14 cellular contexts compared by ENCODE assay signal in the genomic region with DNA sequence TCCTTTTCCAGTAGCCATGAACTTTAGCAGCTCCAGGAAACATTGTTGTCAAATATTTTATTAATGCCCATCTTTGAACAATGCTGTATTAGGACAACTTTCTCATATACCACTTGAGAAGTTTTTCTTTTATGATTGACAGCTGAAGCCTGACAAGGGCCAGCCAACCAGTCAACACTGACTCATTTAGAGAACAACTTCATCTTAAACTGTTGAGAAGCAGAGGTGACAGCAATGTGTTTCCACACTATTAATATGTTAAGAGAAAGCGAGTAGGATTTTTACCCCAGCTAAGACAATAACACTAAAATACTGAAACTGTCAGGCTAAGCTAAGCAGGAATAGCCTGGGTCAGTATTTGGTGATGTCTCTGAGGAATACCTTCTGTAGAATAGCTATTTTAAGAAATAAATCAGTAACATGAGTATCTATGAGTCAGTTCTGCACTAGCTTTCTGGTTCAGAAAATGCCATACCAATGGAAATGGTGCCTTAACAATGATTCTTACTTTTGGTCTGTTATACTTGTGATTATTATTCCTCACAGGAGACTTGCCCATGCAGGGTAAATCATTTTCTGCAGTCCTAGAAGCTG.
DNase-seq lines count a peak whose midpoint lies in the region; ATAC-seq and TF ChIP-seq lines count a peak whose summit lies in the region.
"Had no signal": no experiment of that assay in that cellular context is flagged by ENCODE, and none has a peak within 500 bp of the region (broad histone marks: within the 10 kb centered on the region; RNA-seq: fewer than 3 reads in every experiment).

No MANE protein-coding gene starts in this region.

- intact Hi-C loops in stomach (cut with DNase I; ENCODE audit: low total_unique reads): no loop called here

- DNase-seq in astrocyte of the spinal cord (ENCODE audit: low read depth, low spot score) (peak; percentile 17), NCI-H1417 treated with DMSO at 0.1 percent for 48 hours (lab: John Stamatoyannopoulos, UW) (no peak), dermis blood vessel endothelial cell (no peak), stomach (no peak)
- DNase-seq: activated CD8-positive, alpha-beta T cell treated with anti-CD3 and anti-CD28 coated beads for 36 hours; activated naive CD8-positive, alpha-beta T cell treated with anti-CD3 and anti-CD28 coated beads, Interleukin-2, amount 50 U/mL, for 24 hours; C1 segment of cervical spinal cord; mucosa of descending colon; NCI-H1092 treated with DMSO at 0.1 percent for 48 hours; right lobe of liver had no signal

- ATAC-seq in GM18867 (IDR thresholded peaks at IDR 0.05; ENCODE audit: unreplicated experiment) (peak; percentile 85), GM21723 (IDR thresholded peaks at IDR 0.05; ENCODE audit: unreplicated experiment) (peak; percentile 79), HG03135 (IDR thresholded peaks at IDR 0.05; ENCODE audit: unreplicated experiment) (peak; percentile 81), GM18873 (IDR thresholded peaks at IDR 0.05; ENCODE audit: low FRiP score, unreplicated experiment) (no peak)
- ATAC-seq: activated CD8-positive, alpha-beta T cell treated with anti-CD3 and anti-CD28 coated beads for 36 hours; activated naive CD8-positive, alpha-beta T cell treated with anti-CD3 and anti-CD28 coated beads, Interleukin-2, amount 50 U/mL, for 24 hours; mucosa of descending colon; right lobe of liver had no signal

- H3K36me3 ChIP-seq in stomach: no peaks in the 10 kb centered on the region
- H3K36me3 ChIP-seq: right lobe of liver had no signal

- no peak for TF ChIP-seq POLR2A in stomach (IDR thresholded peaks at IDR 0.05)

- no peak overlapping the region for H3K27ac ChIP-seq in stomach
- H3K27ac ChIP-seq: right lobe of liver had no signal

- no peak for TF ChIP-seq EP300 in stomach (IDR thresholded peaks at IDR 0.05)

- no peak overlapping the region for H3K4me3 ChIP-seq in astrocyte of the spinal cord (ENCODE audit: low read depth, low read length)
- no peak overlapping the region for H3K4me3 ChIP-seq in stomach
- H3K4me3 ChIP-seq: mucosa of descending colon, right lobe of liver had no signal

- WGBS in stomach, 5 donors: 88 to 98% (median 95%) methylated on average over 1 of the region's 1 CpG

- in situ Hi-C loops in astrocyte of the spinal cord (cut with HindIII; ENCODE audit: low sequenced_read_pairs): no loop called here

- no peaks in the 10 kb centered on the region for H3K4me1 ChIP-seq in stomach
- H3K4me1 ChIP-seq: right lobe of liver had no signal

- no peak for TF ChIP-seq CTCF in astrocyte of the spinal cord (IDR thresholded peaks at IDR 0.05; ENCODE audit: low read depth, low read length)
- no peak for TF ChIP-seq CTCF in stomach (IDR thresholded peaks at IDR 0.05)

- no peaks in the 10 kb centered on the region for H3K27me3 ChIP-seq in stomach
- H3K27me3 ChIP-seq: right lobe of liver had no signal

- no peaks in the 10 kb centered on the region for H3K9me3 ChIP-seq in stomach
- H3K9me3 ChIP-seq: mucosa of descending colon, right lobe of liver had no signal
